Comparison of ENCODE assay signal across 15 cellular contexts in the genomic region with DNA sequence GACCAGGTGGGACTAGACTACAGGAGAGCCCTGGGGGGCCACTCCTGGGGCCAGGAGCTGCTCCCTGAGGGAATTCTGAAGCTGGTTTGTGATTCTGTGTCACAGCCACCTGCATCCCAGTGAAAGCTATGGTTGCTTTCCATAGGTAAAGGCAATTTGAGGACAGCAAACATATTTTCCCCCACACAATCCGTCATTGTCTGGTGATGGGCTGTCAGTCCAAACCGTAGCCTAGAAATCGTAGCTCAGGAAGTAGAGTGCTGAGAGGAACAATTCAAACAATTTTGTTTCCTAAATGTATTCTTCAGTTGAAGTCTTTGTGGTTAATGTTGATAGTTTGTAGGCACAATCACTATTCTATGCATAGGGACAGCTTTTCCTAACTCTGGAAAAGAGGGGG.
DNase-seq lines count a peak whose midpoint lies in the region; ATAC-seq and TF ChIP-seq lines count a peak whose summit lies in the region.
"Had no signal": no experiment of that assay in that cellular context is flagged by ENCODE, and none has a peak within 500 bp of the region (broad histone marks: within the 10 kb centered on the region; RNA-seq: fewer than 3 reads in every experiment).

No MANE protein-coding gene starts in this region.

- H3K14ac ChIP-seq in neuronal stem cell (ENCODE audit: low read length): no peak overlapping the region

- H3K27ac ChIP-seq in VCaP (peak overlapping the region; percentile 81), neuronal stem cell (replicated peaks; ENCODE audit: low read length) (no peak overlapping the region)
- H3K27ac ChIP-seq: A549, BLaER1 had no signal

- no peaks in the 10 kb centered on the region for H3K79me1 ChIP-seq in neuronal stem cell (ENCODE audit: low read depth, low read length)

- no CpG with 5 or more reads among the region's 3 CpGs for WGBS in neuronal stem cell (ENCODE audit: extremely low coverage in 2 of 2, insufficient read length in 2 of 2, insufficient replicate concordance in 1 of 2), 2 donors

- H3K36me3 ChIP-seq in neuronal stem cell (replicated peaks in 1 of 2; ENCODE audit: control insufficient read depth in 2 of 2, insufficient read depth in 2 of 2, low read length in 2 of 2): no peaks in the 10 kb centered on the region
- H3K36me3 ChIP-seq: BLaER1 had no signal

- H3K9me3 ChIP-seq in neuronal stem cell (replicated peaks in 1 of 2; ENCODE audit: control insufficient read depth in 2 of 2, insufficient read depth in 1 of 2, low read depth in 1 of 2, low read length in 2 of 2): no peaks in the 10 kb centered on the region
- H3K9me3 ChIP-seq: A549, BLaER1 had no signal

- H4K91ac ChIP-seq in neuronal stem cell (ENCODE audit: low read depth, low read length, poor library complexity): no peak overlapping the region

- H3K23ac ChIP-seq in neuronal stem cell (ENCODE audit: low read depth, low read length, poor library complexity): no peak overlapping the region

- no peak overlapping the region for H3K4me3 ChIP-seq in neuronal stem cell (ENCODE audit: low read length in 2 of 2)
- H3K4me3 ChIP-seq: A549, BLaER1, GM12878 had no signal

- H2BK5ac ChIP-seq in neuronal stem cell (ENCODE audit: low read length): no peak overlapping the region

- H3K4ac ChIP-seq in neuronal stem cell (ENCODE audit: low read length): no peak overlapping the region

- no peak overlapping the region for H3K4me2 ChIP-seq in neuronal stem cell (ENCODE audit: insufficient read depth, low read length, poor library complexity, severe bottlenecking)
- H3K4me2 ChIP-seq: A549, BLaER1 had no signal

- H3K4me1 ChIP-seq in neuronal stem cell (ENCODE audit: control insufficient read depth in 2 of 2, insufficient read depth in 1 of 2, low read depth in 1 of 2, low read length in 2 of 2): peaks cover 2 to 12% of the 10 kb centered on the region in 2 donors
- H3K4me1 ChIP-seq: A549 had no signal

- no peak for TF ChIP-seq CTCF in VCaP (conservative IDR thresholded peaks at IDR 0.05)

- DNase-seq in NCI-H510A treated with DMSO at 0.1 percent for 48 hours (lab: John Stamatoyannopoulos, UW) (peak; percentile 33), NCI-H510A (lab: John Stamatoyannopoulos, UW) (no peak), NCI-H146 (lab: John Stamatoyannopoulos, UW) (peak; percentile 84), neuronal stem cell (ENCODE audit: low spot score) (no peak), COLO668 (lab: John Stamatoyannopoulos, UW; ENCODE audit: unreplicated experiment) (no peak)
- DNase-seq: CD8-positive, alpha-beta memory T cell; DMS79; GOT3; HCEC 1CT; HFFc6 had no signal

- no peak overlapping the region for H2BK15ac ChIP-seq in neuronal stem cell (ENCODE audit: low read length)

- H4K8ac ChIP-seq in neuronal stem cell (ENCODE audit: low read depth, low read length): no peak overlapping the region

- H2AK5ac ChIP-seq in neuronal stem cell (ENCODE audit: low read depth, low read length): no peak overlapping the region

- no peak overlapping the region for H2BK12ac ChIP-seq in neuronal stem cell (ENCODE audit: low read length)

- H3K9ac ChIP-seq in neuronal stem cell (ENCODE audit: low read depth, low read length, poor library complexity): no peak overlapping the region
- H3K9ac ChIP-seq: BLaER1 had no signal

- ATAC-seq in GM18861 (IDR thresholded peaks at IDR 0.05; ENCODE audit: unreplicated experiment): no peak
- ATAC-seq: A549, GM12878 had no signal

- no peak overlapping the region for H2BK120ac ChIP-seq in neuronal stem cell (ENCODE audit: low read depth, low read length)

- H3K18ac ChIP-seq in neuronal stem cell (ENCODE audit: low read length): peak overlapping the region; percentile 27

- H3K27me3 ChIP-seq in neuronal stem cell (ENCODE audit: control insufficient read depth in 3 of 3, insufficient read depth in 3 of 3, low read depth in 1 of 3, low read length in 3 of 3): no peaks in the 10 kb centered on the region
- H3K27me3 ChIP-seq: BLaER1 had no signal

- no peak overlapping the region for H2AFZ ChIP-seq in neuronal stem cell (ENCODE audit: low read length)

Comparison
In these comparisons a context has a peak if more than half of its experiments do, and no peak if none do; other contexts are left out.
1. DNase-seq: peak in NCI-H510A treated with DMSO at 0.1 percent for 48 hours (single experiment) and NCI-H146 (single experiment); none in NCI-H510A (single experiment), neuronal stem cell (single experiment) and COLO668 (single experiment).